12 cellular contexts compared by ENCODE assay signal in genomic region chr19:42465827-42466280, GRCh38. TPM values are rescaled to one million over a fixed set of nuclear protein-coding genes. Genes with fewer than 3 reads are reported as not detected.
DNase-seq lines count a peak whose midpoint lies in the region; ATAC-seq and TF ChIP-seq lines count a peak whose summit lies in the region.
"Had no signal": no experiment of that assay in that cellular context is flagged by ENCODE, and none has a peak within 500 bp of the region (broad histone marks: within the 10 kb centered on the region; RNA-seq: fewer than 3 reads in every experiment).

No MANE protein-coding gene starts in this region.

- peak overlapping the region; percentile 72 for H3K4me2 ChIP-seq in OCI-LY3 (ENCODE audit: low read length)

- H3K27me3 ChIP-seq in OCI-LY3 (ENCODE audit: low read depth, low read length): no peaks in the 10 kb centered on the region

- H3K9me3 ChIP-seq in OCI-LY3 (ENCODE audit: insufficient read depth, low read length): no peaks in the 10 kb centered on the region

- no peaks in the 10 kb centered on the region for H3K9me3 Mint-ChIP-seq in activated naive CD8-positive, alpha-beta T cell treated with anti-CD3 and anti-CD28 coated beads, Interleukin-2, amount 10 ng/mL, durations not matched to agents 7 days and 5 days
- no peaks in the 10 kb centered on the region for H3K9me3 Mint-ChIP-seq in activated naive CD8-positive, alpha-beta T cell treated with anti-CD3 and anti-CD28 coated beads for 36 hours
- H3K9me3 Mint-ChIP-seq in chondrocyte (ENCODE audit: low read depth): no peaks in the 10 kb centered on the region

- H3K4me1 ChIP-seq in OCI-LY3 (ENCODE audit: low read length): peaks cover 46% of the 10 kb centered on the region

- peaks cover 32% of the 10 kb centered on the region for H3K4me1 Mint-ChIP-seq in activated naive CD8-positive, alpha-beta T cell treated with anti-CD3 and anti-CD28 coated beads, Interleukin-2, amount 10 ng/mL, durations not matched to agents 7 days and 5 days
- H3K4me1 Mint-ChIP-seq in activated naive CD8-positive, alpha-beta T cell treated with anti-CD3 and anti-CD28 coated beads for 36 hours: peaks cover 34% of the 10 kb centered on the region
- H3K4me1 Mint-ChIP-seq in chondrocyte (ENCODE audit: low read depth): peaks cover 25% of the 10 kb centered on the region

- H3K27ac ChIP-seq in OCI-LY3 (ENCODE audit: low read length) (peak overlapping the region; percentile 89), temporal lobe (ENCODE audit: low read depth, low read length) (peak overlapping the region; percentile 2)

- POLR2A ChIA-PET in activated naive CD8-positive, alpha-beta T cell treated with anti-CD3 and anti-CD28 coated beads, Interleukin-2, amount 10 ng/mL, durations not matched to agents 7 days and 5 days (lab: Charles Lee): interaction anchor here (1.2 to 1.7 kb wide), 3 partner anchors 9 to 40 kb away, joined by 3 to 4 read pairs (median 4); no protein-coding TSS in a partner anchor

- H3K4me3 ChIP-seq in OCI-LY3 (ENCODE audit: low read length): peak overlapping the region; percentile 34

- H3K79me2 ChIP-seq in OCI-LY3 (ENCODE audit: low read length): no peaks in the 10 kb centered on the region

- H4K20me1 ChIP-seq in OCI-LY3 (ENCODE audit: insufficient read depth, low read length): no peaks in the 10 kb centered on the region

- peak overlapping the region; percentile 61 for H2AFZ ChIP-seq in OCI-LY3 (ENCODE audit: low read depth, low read length)

- no peaks in the 10 kb centered on the region for H3K27me3 Mint-ChIP-seq in activated naive CD8-positive, alpha-beta T cell treated with anti-CD3 and anti-CD28 coated beads, Interleukin-2, amount 10 ng/mL, durations not matched to agents 7 days and 5 days
- peaks cover 8% of the 10 kb centered on the region for H3K27me3 Mint-ChIP-seq in activated naive CD8-positive, alpha-beta T cell treated with anti-CD3 and anti-CD28 coated beads for 36 hours
- no peaks in the 10 kb centered on the region for H3K27me3 Mint-ChIP-seq in chondrocyte (ENCODE audit: low read depth)

- peak overlapping the region; percentile 63 for H3K27ac Mint-ChIP-seq in activated naive CD8-positive, alpha-beta T cell treated with anti-CD3 and anti-CD28 coated beads, Interleukin-2, amount 10 ng/mL, durations not matched to agents 7 days and 5 days
- H3K27ac Mint-ChIP-seq in activated naive CD8-positive, alpha-beta T cell treated with anti-CD3 and anti-CD28 coated beads for 36 hours: no peak overlapping the region
- no peak overlapping the region for H3K27ac Mint-ChIP-seq in chondrocyte (ENCODE audit: unreplicated experiment)

- no peak for ATAC-seq in activated naive CD8-positive, alpha-beta T cell treated with anti-CD3 and anti-CD28 coated beads, Interleukin-2, amount 10 ng/mL, durations not matched to agents 7 days and 5 days (ENCODE audit: low read depth)
- peak; percentile 78 for ATAC-seq in HG02642 (IDR thresholded peaks at IDR 0.05; ENCODE audit: poor library complexity, unreplicated experiment)
- ATAC-seq: left colon had no signal

- DNase-seq in activated naive CD8-positive, alpha-beta T cell treated with anti-CD3 and anti-CD28 coated beads, Interleukin-2, amount 10 ng/mL, durations not matched to agents 7 days and 5 days: no peak
- DNase-seq in activated naive CD8-positive, alpha-beta T cell treated with anti-CD3 and anti-CD28 coated beads for 36 hours: no peak
- DNase-seq in NCI-H2196 (lab: John Stamatoyannopoulos, UW; ENCODE audit: unreplicated experiment): no peak
- DNase-seq in 8988T: no peak
- no peak for DNase-seq in chondrocyte (ENCODE audit: low spot score)
- DNase-seq: left colon; NCI-H446; stimulated activated CD4-positive, alpha-beta T cell treated with anti-CD3 and anti-CD28 coated beads, Interleukin-4, amount 100 ng/mL, for 1 hour had no signal

- H3K36me3 Mint-ChIP-seq in activated naive CD8-positive, alpha-beta T cell treated with anti-CD3 and anti-CD28 coated beads, Interleukin-2, amount 10 ng/mL, durations not matched to agents 7 days and 5 days: no peaks in the 10 kb centered on the region
- H3K36me3 Mint-ChIP-seq in activated naive CD8-positive, alpha-beta T cell treated with anti-CD3 and anti-CD28 coated beads for 36 hours: no peaks in the 10 kb centered on the region
- H3K36me3 Mint-ChIP-seq in chondrocyte (ENCODE audit: low read depth): no peaks in the 10 kb centered on the region

- TF ChIP-seq CTCF in OCI-LY3 (IDR thresholded peaks at IDR 0.05; ENCODE audit: low read depth, low read length) (peak; percentile 68), chondrocyte (IDR thresholded peaks at IDR 0.05) (no peak)

- no peaks in the 10 kb centered on the region for H3K36me3 ChIP-seq in OCI-LY3 (replicated peaks; ENCODE audit: low read depth, low read length)

- no peak overlapping the region for H3K4me3 Mint-ChIP-seq in activated naive CD8-positive, alpha-beta T cell treated with anti-CD3 and anti-CD28 coated beads, Interleukin-2, amount 10 ng/mL, durations not matched to agents 7 days and 5 days
- H3K4me3 Mint-ChIP-seq in activated naive CD8-positive, alpha-beta T cell treated with anti-CD3 and anti-CD28 coated beads for 36 hours: no peak overlapping the region
- H3K4me3 Mint-ChIP-seq in chondrocyte (ENCODE audit: unreplicated experiment): no peak overlapping the region

- peak overlapping the region; percentile 66 for H3K9ac ChIP-seq in OCI-LY3 (ENCODE audit: low read length)

RNA-seq across cellular contexts. Expression of gene CXCL17, which starts 23.1 kb away (rescaled TPM):
- total RNA-seq in activated naive CD8-positive, alpha-beta T cell treated with anti-CD3 and anti-CD28 coated beads, Interleukin-2, amount 10 ng/mL, durations not matched to agents 7 days and 5 days: not detected
- total RNA-seq in activated naive CD8-positive, alpha-beta T cell treated with anti-CD3 and anti-CD28 coated beads for 36 hours: not detected
- total RNA-seq in temporal lobe (not detected), chondrocyte (not detected in 3 replicates)
- total RNA-seq: dermis microvascular lymphatic vessel endothelial cell, left colon had no signal

RNA-seq across cellular contexts. Expression of gene LIPE, which starts 38.7 kb away (rescaled TPM):
- 10 to 100 TPM; 34.6 to 35.1 TPM for total RNA-seq in activated naive CD8-positive, alpha-beta T cell treated with anti-CD3 and anti-CD28 coated beads, Interleukin-2, amount 10 ng/mL, durations not matched to agents 7 days and 5 days
- total RNA-seq in activated naive CD8-positive, alpha-beta T cell treated with anti-CD3 and anti-CD28 coated beads for 36 hours: 10 to 100 TPM; 24.8 to 25.1 TPM
- total RNA-seq in temporal lobe (6.9 TPM), chondrocyte (3.6 to 3.9 TPM (median 3.8 TPM) in 3 replicates)
